ENCODE assay signal across 8 cellular contexts in the genomic region with DNA sequence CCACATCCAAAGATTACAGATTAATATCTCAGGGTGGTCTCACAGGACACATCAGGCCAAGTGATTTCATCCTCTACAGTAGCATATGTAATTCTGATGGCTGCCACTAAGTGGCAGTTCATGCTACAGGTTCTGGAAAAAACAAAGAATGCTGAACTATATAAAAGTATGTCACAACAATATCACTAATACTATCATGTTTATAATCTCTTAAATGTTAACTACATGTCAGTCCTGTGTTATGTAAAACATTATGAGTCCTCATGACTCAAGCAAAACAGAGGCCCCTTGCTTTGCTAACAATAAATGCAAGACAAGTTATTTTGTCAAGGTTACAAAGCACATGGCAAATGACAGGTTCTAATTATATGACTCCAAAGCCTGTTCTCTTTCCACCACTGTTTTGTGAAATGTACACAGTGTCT.
DNase-seq lines count a peak whose midpoint lies in the region; ATAC-seq and TF ChIP-seq lines count a peak whose summit lies in the region.

No MANE protein-coding gene starts in this region.

- H3K36me3 Mint-ChIP-seq in CD8-positive, alpha-beta T cell: peaks cover 20% of the 10 kb centered on the region

- in situ Hi-C loops in GM13977 (cut with MboI; ENCODE audit: low pct_unique_long_range_greater_than_20kb, low sequenced_read_pairs, unreplicated experiment): no loop called here

- DNase-seq in A673 (ENCODE audit: low spot score): peak; percentile 15
- peak; percentile 18 for DNase-seq in GM13977 (ENCODE audit: low spot score)
- DNase-seq in SK-N-SH: peak; percentile 24
- peak; percentile 16 for DNase-seq in iPS-NIHi11 (ENCODE audit: low spot score)
- DNase-seq in lower leg skin (ENCODE audit: low spot score in 2 of 2): no peak
- no peak for DNase-seq in CD8-positive, alpha-beta T cell

- no peaks in the 10 kb centered on the region for H3K27me3 Mint-ChIP-seq in CD8-positive, alpha-beta T cell (ENCODE audit: low read depth)

- no peaks in the 10 kb centered on the region for H3K79me2 ChIP-seq in SK-N-SH (ENCODE audit: insufficient read depth)

- no peak overlapping the region for H2AFZ ChIP-seq in SK-N-SH (ENCODE audit: low read depth)

- BruUV-seq in A673 (replicated peaks; lab: Mats Ljungman, UMichigan): no TSS peak

- H3K4me3 ChIP-seq in A673 (ENCODE audit: low read depth, low read length, poor library complexity, severe bottlenecking): no peak overlapping the region
- no peak overlapping the region for H3K4me3 ChIP-seq in SK-N-SH (ENCODE audit: low read depth in 2 of 2, low read length in 1 of 2)
- no peak overlapping the region for H3K4me3 ChIP-seq in lower leg skin (ENCODE audit: low read depth, poor library complexity, severe bottlenecking)
- no peak overlapping the region for H3K4me3 ChIP-seq in CD8-positive, alpha-beta T cell (ENCODE audit: low read depth, low read length)

- ATAC-seq in HG03095 (IDR thresholded peaks at IDR 0.05; ENCODE audit: unreplicated experiment) (peak; percentile 76), HG03457 (IDR thresholded peaks at IDR 0.05; ENCODE audit: unreplicated experiment) (no peak)
- no peak for ATAC-seq in CD8-positive, alpha-beta T cell

- POLR2A ChIA-PET in A673 (lab: Charles Lee; ENCODE audit: low non-redundant PET) (no interaction called here), SK-N-SH (lab: Yijun Ruan, JAX) (no interaction called here)
- POLR2A ChIA-PET in CD8-positive, alpha-beta T cell (lab: Charles Lee): no interaction called here

- H3K4me1 Mint-ChIP-seq in CD8-positive, alpha-beta T cell (ENCODE audit: low read depth): peaks cover 3% of the 10 kb centered on the region

- H3K36me3 ChIP-seq in A673 (ENCODE audit: insufficient read depth, low read length, poor library complexity, severe bottlenecking) (no peaks in the 10 kb centered on the region), SK-N-SH (replicated peaks in 1 of 2; ENCODE audit: control insufficient read depth in 1 of 2, insufficient read depth in 2 of 2, low read length in 1 of 2) (no peaks in the 10 kb centered on the region)
- H3K36me3 ChIP-seq in CD8-positive, alpha-beta T cell (ENCODE audit: insufficient read depth, low read length): no peaks in the 10 kb centered on the region

- no peak overlapping the region for H3K4me3 Mint-ChIP-seq in CD8-positive, alpha-beta T cell

- H3K27ac ChIP-seq in A673 (ENCODE audit: low read depth, low read length, poor library complexity, severe bottlenecking) (no peak overlapping the region), SK-N-SH (ENCODE audit: low read depth in 2 of 2, low read length in 1 of 2) (no peak overlapping the region)
- no peak overlapping the region for H3K27ac ChIP-seq in CD8-positive, alpha-beta T cell (ENCODE audit: low read depth, low read length)

- TF ChIP-seq CTCF in A673 (conservative IDR thresholded peaks at IDR 0.05; ENCODE audit: low read depth, low read length) (peak; percentile 62), GM13977 (IDR thresholded peaks at IDR 0.05; ENCODE audit: extremely low read depth, insufficient read depth, missing control alignments) (peak; percentile 49), SK-N-SH (IDR thresholded peaks at IDR 0.05) (peak; percentile 65), lower leg skin (IDR thresholded peaks at IDR 0.05) (no peak)
- no peak for TF ChIP-seq CTCF in CD8-positive, alpha-beta T cell (IDR thresholded peaks at IDR 0.05)

- H3K27me3 ChIP-seq in A673 (replicated peaks; ENCODE audit: insufficient read depth, low read depth, low read length, poor library complexity) (no peaks in the 10 kb centered on the region), SK-N-SH (ENCODE audit: insufficient read depth) (no peaks in the 10 kb centered on the region)
- H3K27me3 ChIP-seq in CD8-positive, alpha-beta T cell (ENCODE audit: insufficient read depth, low read length): no peaks in the 10 kb centered on the region

- H3K9me2 ChIP-seq in SK-N-SH: no peaks in the 10 kb centered on the region

- TF ChIP-seq POLR2A in lower leg skin (IDR thresholded peaks at IDR 0.05): no peak

- CTCF ChIA-PET in A673 (lab: Charles Lee) (interaction anchor here (1.0 kb wide), 1 partner anchor 197 kb away, joined by 4 read pairs; no protein-coding TSS in a partner anchor), SK-N-SH (lab: Yijun Ruan, JAX) (interaction anchor here (0.5 to 1.8 kb wide), 11 partner anchors 12 to 204 kb away, joined by 3 to 4 read pairs (median 3); no protein-coding TSS in a partner anchor)
- CTCF ChIA-PET in CD8-positive, alpha-beta T cell (lab: Charles Lee): no interaction called here

- H3K9me3 ChIP-seq in A673 (ENCODE audit: low read depth, low read length, poor library complexity, severe bottlenecking) (no peaks in the 10 kb centered on the region), SK-N-SH (no peaks in the 10 kb centered on the region)
- H3K9me3 ChIP-seq in CD8-positive, alpha-beta T cell (ENCODE audit: low read length): no peaks in the 10 kb centered on the region

- H4K20me1 ChIP-seq in SK-N-SH (ENCODE audit: insufficient read depth): no peaks in the 10 kb centered on the region

- no peaks in the 10 kb centered on the region for H3K9me3 Mint-ChIP-seq in CD8-positive, alpha-beta T cell

- intact Hi-C loops in A673 (cut with micrococcal nuclease; ENCODE audit: unreplicated experiment) (loop anchor here (5.0 kb wide), 1 partner anchor 199 kb away; no protein-coding TSS in a partner anchor), lower leg skin (cut with DNase I; ENCODE audit: low total_unique reads) (no loop called here)
- intact Hi-C loops in CD8-positive, alpha-beta T cell (cut with DNase I, micrococcal nuclease): loop anchor here in 1 of 2 experiments (5.0 kb wide), 1 partner anchor 199 kb away; no protein-coding TSS in a partner anchor

- H3K4me2 ChIP-seq in SK-N-SH: no peak overlapping the region

- no peaks in the 10 kb centered on the region for H3K4me1 ChIP-seq in A673 (ENCODE audit: insufficient read depth, low read length, poor library complexity, severe bottlenecking)
- H3K4me1 ChIP-seq in SK-N-SH (ENCODE audit: control insufficient read depth in 1 of 2, insufficient read depth in 2 of 2, low read depth in 1 of 2, low read length in 1 of 2): peaks cover 2 to 3% of the 10 kb centered on the region in 2 experiments; a peak in 1 of 4 replicates
- H3K4me1 ChIP-seq in CD8-positive, alpha-beta T cell (ENCODE audit: insufficient read depth, low read length): no peaks in the 10 kb centered on the region

- TF ChIP-seq EP300 in SK-N-SH (IDR thresholded peaks at IDR 0.05; ENCODE audit: borderline replicate concordance in 1 of 2, low read depth in 1 of 2, low read length in 1 of 2): no peak

- no peak overlapping the region for H3K27ac Mint-ChIP-seq in CD8-positive, alpha-beta T cell

- peaks cover 6% of the 10 kb centered on the region for H3F3A ChIP-seq in SK-N-SH (replicated peaks; ENCODE audit: insufficient read depth)

- TF ChIP-seq RAD21 in SK-N-SH (IDR thresholded peaks at IDR 0.05; ENCODE audit: low read length): peak; percentile 69

- no peak overlapping the region for H3K9ac ChIP-seq in SK-N-SH

TF ChIP-seq in SK-N-SH, 30 proteins besides CTCF, POLR2A, EP300 and RAD21:
- TF ChIP-seq EZH2phosphoT487 (IDR thresholded peaks at IDR 0.05; ENCODE audit: borderline replicate concordance, low read depth): no peak
- TF ChIP-seq, protein P1, sequence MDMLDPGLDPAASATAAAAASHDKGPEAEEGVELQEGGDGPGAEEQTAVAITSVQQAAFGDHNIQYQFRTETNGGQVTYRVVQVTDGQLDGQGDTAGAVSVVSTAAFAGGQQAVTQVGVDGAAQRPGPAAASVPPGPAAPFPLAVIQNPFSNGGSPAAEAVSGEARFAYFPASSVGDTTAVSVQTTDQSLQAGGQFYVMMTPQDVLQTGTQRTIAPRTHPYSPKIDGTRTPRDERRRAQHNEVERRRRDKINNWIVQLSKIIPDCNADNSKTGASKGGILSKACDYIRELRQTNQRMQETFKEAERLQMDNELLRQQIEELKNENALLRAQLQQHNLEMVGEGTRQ (IDR thresholded peaks at IDR 0.05; ENCODE audit: borderline replicate concordance, low read depth, low read length): no peak
- TF ChIP-seq TCF12 (IDR thresholded peaks at IDR 0.05): no peak
- TF ChIP-seq RCOR1 (IDR thresholded peaks at IDR 0.05; ENCODE audit: low read length): no peak
- peak; percentile 40 for TF ChIP-seq SMC3 (IDR thresholded peaks at IDR 0.05; ENCODE audit: low read depth, low read length)
- TF ChIP-seq GATA2 (CRISPR knock-in tag; IDR thresholded peaks at IDR 0.05): no peak
- peak; percentile 65 for TF ChIP-seq MXI1 (IDR thresholded peaks at IDR 0.05; ENCODE audit: low read depth, low read length)
- TF ChIP-seq TAF1 (IDR thresholded peaks at IDR 0.05; ENCODE audit: borderline replicate concordance, low read depth, low read length): no peak

Comparison
In these comparisons a context has a peak if more than half of its experiments do, and no peak if none do; other contexts are left out.
1. DNase-seq: peak in A673 (single experiment), GM13977 (single experiment), SK-N-SH (single experiment) and iPS-NIHi11 (single experiment); none in lower leg skin (0 of 2) and CD8-positive, alpha-beta T cell (0 of 7).
2. CTCF ChIP-seq: peak in A673 (single experiment), GM13977 (single experiment) and SK-N-SH (single experiment); none in lower leg skin (0 of 3) and CD8-positive, alpha-beta T cell (single experiment).